ENCODE assay signal across 1 cellular context in the genomic region with DNA sequence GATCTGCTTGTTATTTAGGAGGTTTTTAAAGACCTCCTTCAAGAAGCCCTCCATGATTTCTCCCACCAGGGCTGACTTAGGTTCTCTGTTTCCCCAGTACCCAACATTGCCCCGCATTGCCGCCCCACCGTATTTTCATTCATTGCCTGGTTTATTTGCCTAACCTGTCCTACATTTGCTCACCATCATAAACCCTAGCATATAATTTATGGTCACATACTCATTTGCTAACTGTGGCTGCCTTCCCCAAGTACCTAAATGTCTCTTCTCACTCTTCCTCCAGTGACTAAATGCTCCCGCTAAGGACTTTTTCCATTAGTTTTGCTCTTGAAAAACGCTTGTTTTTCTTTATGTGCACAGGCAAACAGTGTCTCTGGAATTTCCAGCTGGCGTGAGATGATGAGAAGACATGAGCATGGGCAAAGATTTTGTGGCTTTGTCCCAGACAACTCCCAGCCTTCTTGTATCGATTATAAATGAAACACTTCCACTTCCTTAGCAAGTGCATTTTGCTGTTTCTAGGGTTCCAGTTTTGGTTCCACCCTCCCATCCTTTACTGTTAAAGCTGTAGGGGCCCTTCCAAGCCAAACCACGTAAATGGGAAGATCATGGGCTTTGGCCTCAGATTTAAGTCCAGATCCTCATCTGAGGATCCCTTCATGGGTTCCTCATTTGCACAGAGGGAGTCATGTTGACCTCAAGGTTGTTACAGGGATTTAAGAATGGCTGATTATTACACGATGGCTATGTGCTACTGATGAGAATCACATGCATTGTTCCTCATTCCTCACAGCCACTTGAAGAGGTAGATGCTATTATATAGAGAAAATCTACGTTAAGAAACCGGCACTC.
TF ChIP-seq lines count a peak whose summit lies in the region.

No MANE protein-coding gene starts in this region.

TF ChIP-seq in HCT116, 20 proteins besides CTCF, POLR2A, EP300 and RAD21:
- TF ChIP-seq REST (IDR thresholded peaks at IDR 0.05; ENCODE audit: low read depth) (no peak), ZFX (IDR thresholded peaks at IDR 0.05) (no peak)
TF ChIP-seq in HCT116: peak in this region for 0.
